In genomic region chr3:143001369-143002082, GRCh38 we compare ENCODE assay signal across 1 cellular context.
TF ChIP-seq lines count a peak whose summit lies in the region.

TSS of gene U2SURP (plus strand) at chr3:143001570. CDS start at chr3:143001629, 59 bp downstream.

TF ChIP-seq in HepG2, 621 proteins besides CTCF, POLR2A, EP300 and RAD21 (continued from another document and continues in another):
- TF ChIP-seq NR0B2 (CRISPR knock-in tag; IDR thresholded peaks at IDR 0.05) (no peak; the same call in 1 of the 2 replicates), ZNF747 (CRISPR knock-in tag; IDR thresholded peaks at IDR 0.05; ENCODE audit: borderline replicate concordance) (peak; percentile 77; the same call in 1 of the 2 replicates), MYC (CRISPR knock-in tag; IDR thresholded peaks at IDR 0.05; ENCODE audit: borderline replicate concordance) (peak; percentile 83; the same call in 1 of the 2 replicates), E2F5 (CRISPR knock-in tag; conservative IDR thresholded peaks at IDR 0.05) (peak; percentile 66; the same call in 1 of the 2 replicates), CAMTA2 (CRISPR knock-in tag; IDR thresholded peaks at IDR 0.05; ENCODE audit: borderline replicate concordance) (no peak; the same call in 1 of the 2 replicates), ZNF18 (CRISPR knock-in tag; IDR thresholded peaks at IDR 0.05; ENCODE audit: insufficient replicate concordance) (peak; percentile 88), AFF4 (CRISPR knock-in tag; IDR thresholded peaks at IDR 0.05) (no peak), HNRNPLL (IDR thresholded peaks at IDR 0.05; ENCODE audit: low read depth, low read length, poor library complexity, severe bottlenecking) (peak; percentile 79), MYNN (CRISPR knock-in tag; IDR thresholded peaks at IDR 0.05; ENCODE audit: low read depth) (peak; percentile 21; the same call in 1 of the 2 replicates), PCBP2 (optimal IDR thresholded peaks at IDR 0.05; ENCODE audit: low read depth, low read length, poor library complexity, severe bottlenecking) (no peak), HIVEP1 (CRISPR knock-in tag; IDR thresholded peaks at IDR 0.05) (peak; percentile 65), TRIM24 (CRISPR knock-in tag; IDR thresholded peaks at IDR 0.05) (no peak), ZSCAN31 (CRISPR knock-in tag; IDR thresholded peaks at IDR 0.05; ENCODE audit: low read depth) (peak; percentile 81; the same call in 1 of the 2 replicates), ARNTL (CRISPR knock-in tag; IDR thresholded peaks at IDR 0.05) (peak; percentile 71), ZFP91 (CRISPR knock-in tag; IDR thresholded peaks at IDR 0.05; ENCODE audit: borderline replicate concordance) (peak; percentile 94; the same call in 1 of the 2 replicates), NFIC (IDR thresholded peaks at IDR 0.05; ENCODE audit: low read length) (peak; percentile 36; the same call in 1 of the 2 replicates), ZNF564 (CRISPR knock-in tag; IDR thresholded peaks at IDR 0.05) (peak; percentile 56; the same call in 1 of the 2 replicates), ZNF318 (CRISPR knock-in tag; IDR thresholded peaks at IDR 0.05) (peak; percentile 74; the same call in 1 of the 2 replicates), SAFB2 (CRISPR knock-in tag; IDR thresholded peaks at IDR 0.05; ENCODE audit: borderline replicate concordance, low read depth) (no peak; the same call in 1 of the 2 replicates), ZBTB2 (CRISPR knock-in tag; IDR thresholded peaks at IDR 0.05; ENCODE audit: low read depth) (peak; percentile 83), STAT5B (CRISPR knock-in tag; IDR thresholded peaks at IDR 0.05) (peak; percentile 11; the same call in 1 of the 2 replicates), ZBTB25 (CRISPR knock-in tag; IDR thresholded peaks at IDR 0.05) (peak; percentile 95), ZNF567 (CRISPR knock-in tag; IDR thresholded peaks at IDR 0.05; ENCODE audit: borderline replicate concordance) (no peak; the same call in 1 of the 2 replicates), THAP8 (CRISPR knock-in tag; IDR thresholded peaks at IDR 0.05; ENCODE audit: borderline replicate concordance) (peak; percentile 82; the same call in 1 of the 2 replicates), ZNF501 (CRISPR knock-in tag; IDR thresholded peaks at IDR 0.05) (peak; percentile 91), TFE3 (CRISPR knock-in tag; IDR thresholded peaks at IDR 0.05) (peak; percentile 98), ELF1 (CRISPR knock-in tag; IDR thresholded peaks at IDR 0.05) (peak; percentile 89), KLF15 (CRISPR knock-in tag; IDR thresholded peaks at IDR 0.05; ENCODE audit: borderline replicate concordance) (peak; percentile 50; the same call in 1 of the 2 replicates)
